Comparison of ENCODE assay signal across 8 cellular contexts in genomic region chr14:51094282-51094821, GRCh38. TPM values are rescaled to one million over a fixed set of nuclear protein-coding genes. Genes with fewer than 3 reads are reported as not detected.
DNase-seq lines count a peak whose midpoint lies in the region; ATAC-seq and TF ChIP-seq lines count a peak whose summit lies in the region.

No MANE protein-coding gene starts in this region.

- intact Hi-C loops in heart right ventricle (cut with DNase I), result loop anchor here in 2 of 10 donors (10.0 kb wide), 2 partner anchors 90 to 130 kb away; no protein-coding TSS in a partner anchor
- intact Hi-C loops in sciatic nerve (cut with DNase I), result no loop called here
- intact Hi-C loops in thyroid gland (cut with DNase I), result no loop called here

- no peaks in the 10 kb centered on the region for H3K9me3 Mint-ChIP-seq in IgD-negative memory B cell
- H3K9me3 Mint-ChIP-seq in activated T-helper 17 cell treated with anti-CD3 and anti-CD28 coated beads, Interleukin-2, amount 50 U/mL, for 72 hours, result no peaks in the 10 kb centered on the region

- peak overlapping the region in 1 of 3 donors; percentile 4 for H3K27ac Mint-ChIP-seq in IgD-negative memory B cell
- H3K27ac Mint-ChIP-seq in activated T-helper 17 cell treated with anti-CD3 and anti-CD28 coated beads, Interleukin-2, amount 50 U/mL, for 72 hours, result no peak overlapping the region

- peaks cover 6 to 67% (median 53%) of the 10 kb centered on the region in 7 donors for H3K27me3 ChIP-seq in heart right ventricle
- H3K27me3 ChIP-seq in thyroid gland, result peaks cover 11% of the 10 kb centered on the region

- H3K36me3 ChIP-seq in heart right ventricle (no peaks in the 10 kb centered on the region), thyroid gland (no peaks in the 10 kb centered on the region)

- H3K36me3 Mint-ChIP-seq in IgD-negative memory B cell, result no peaks in the 10 kb centered on the region
- H3K36me3 Mint-ChIP-seq in activated T-helper 17 cell treated with anti-CD3 and anti-CD28 coated beads, Interleukin-2, amount 50 U/mL, for 72 hours (ENCODE audit: low read depth), result no peaks in the 10 kb centered on the region

- peaks cover 0 to 5% (median 5%) of the 10 kb centered on the region in 3 donors for H3K4me1 Mint-ChIP-seq in IgD-negative memory B cell
- no peaks in the 10 kb centered on the region for H3K4me1 Mint-ChIP-seq in activated T-helper 17 cell treated with anti-CD3 and anti-CD28 coated beads, Interleukin-2, amount 50 U/mL, for 72 hours

- H3K4me3 Mint-ChIP-seq in IgD-negative memory B cell, result peak overlapping the region; percentile 94 to 99 (median 98)
- peak overlapping the region; percentile 84 for H3K4me3 Mint-ChIP-seq in activated T-helper 17 cell treated with anti-CD3 and anti-CD28 coated beads, Interleukin-2, amount 50 U/mL, for 72 hours

- no peaks in the 10 kb centered on the region for H3K9me3 ChIP-seq in heart right ventricle
- H3K9me3 ChIP-seq in thyroid gland, result no peaks in the 10 kb centered on the region

- H3K27me3 Mint-ChIP-seq in IgD-negative memory B cell, result peaks cover 19% of the 10 kb centered on the region
- peaks cover 22% of the 10 kb centered on the region for H3K27me3 Mint-ChIP-seq in activated T-helper 17 cell treated with anti-CD3 and anti-CD28 coated beads, Interleukin-2, amount 50 U/mL, for 72 hours

- peak; percentile 22 for DNase-seq in DMS53 treated with DMSO at 0.1 percent for 48 hours (lab: John Stamatoyannopoulos, UW; ENCODE audit: unreplicated experiment)
- DNase-seq in heart right ventricle, result peak in 1 of 2 donors; percentile 16
- peak; percentile 58 for DNase-seq in sciatic nerve (ENCODE audit: low spot score)
- DNase-seq in thyroid gland, result no peak
- DNase-seq in NCI-H128 (lab: John Stamatoyannopoulos, UW; ENCODE audit: unreplicated experiment), result no peak
- no peak for DNase-seq in NCI-H1436 (lab: John Stamatoyannopoulos, UW)

- H3K4me3 ChIP-seq in heart right ventricle (peak overlapping the region; percentile 47 to 70 (median 62)), thyroid gland (replicated peaks in 1 of 3) (peak overlapping the region in 1 of 3 donors; percentile 52)

- no peak for TF ChIP-seq POLR2A in thyroid gland (IDR thresholded peaks at IDR 0.05)

- H3K27ac ChIP-seq in heart right ventricle (peak overlapping the region in 3 of 10 donors; percentile 7 to 71 (median 37)), thyroid gland (no peak overlapping the region)

- 1% methylated on average over 44 to 46 of the region's 46 CpGs for WGBS in heart right ventricle, 2 donors
- WGBS in thyroid gland, 2 donors, result 3 to 4% methylated on average over 8 to 9 of the region's 46 CpGs

- H3K4me1 ChIP-seq in heart right ventricle (peaks cover 7 to 27% (median 20%) of the 10 kb centered on the region in 9 donors), thyroid gland (peaks cover 14 to 16% of the 10 kb centered on the region in 2 donors)

- TF ChIP-seq CTCF in heart right ventricle (IDR thresholded peaks at IDR 0.05) (no peak), thyroid gland (IDR thresholded peaks at IDR 0.05) (no peak)

- ATAC-seq in activated T-helper 17 cell treated with anti-CD3 and anti-CD28 coated beads, Interleukin-2, amount 50 U/mL, for 72 hours (replicated peaks), result no peak
- ATAC-seq in heart right ventricle, result peak in 2 of 8 donors; percentile 2 to 4
- ATAC-seq in sciatic nerve, result no peak

RNA-seq across cellular contexts. Expression of gene TRIM9, which starts 0.6 kb away (rescaled TPM):
- 0.09 TPM for polyA plus RNA-seq in IgD-negative memory B cell
- 1 to 10 TPM; 1.2 to 1.3 TPM for total RNA-seq in activated T-helper 17 cell treated with anti-CD3 and anti-CD28 coated beads, Interleukin-2, amount 50 U/mL, for 72 hours
- 1 to 10 TPM in 3 of 10 donors, under 1 TPM in 7; 0.33 to 1.3 (median 0.68) TPM for total RNA-seq in heart right ventricle
- polyA plus RNA-seq in heart right ventricle, result under 1 TPM; 0.48 to 0.59 TPM
- 5.4 TPM for total RNA-seq in sciatic nerve
- total RNA-seq in thyroid gland, result 1 to 10 TPM in 3 of 4 donors, under 1 TPM in 1; 0.56 to 2.6 (median 1.8) TPM

Comparison
In these comparisons a context has a peak if more than half of its experiments do, and no peak if none do; other contexts are left out.
1. DNase-seq: peak in DMS53 treated with DMSO at 0.1 percent for 48 hours (single experiment) and sciatic nerve (single experiment); none in thyroid gland (0 of 2), NCI-H128 (single experiment) and NCI-H1436 (single experiment).